In genomic region chr9:124758061-124758460, GRCh38 we compare ENCODE assay signal across 1 cellular context.
TF ChIP-seq lines count a peak whose summit lies in the region.

No MANE protein-coding gene starts in this region.

TF ChIP-seq in K562, 482 proteins besides CTCF, POLR2A, EP300 and RAD21 (continued from another document and continues in another):
- TF ChIP-seq ZNF12 (CRISPR knock-in tag; IDR thresholded peaks at IDR 0.05) (no peak), SAFB2 (IDR thresholded peaks at IDR 0.05; ENCODE audit: borderline replicate concordance, low read depth, low read length, severe bottlenecking) (no peak), RNF2 (IDR thresholded peaks at IDR 0.05) (peak; percentile 36; the same call in 1 of the 2 replicates), SMARCE1 (IDR thresholded peaks at IDR 0.05) (peak; percentile 74; the same call in 1 of the 2 replicates), SMARCA5 (IDR thresholded peaks at IDR 0.05) (0 out of 2 replicates have a peak, but pooled peaks have one; percentile 30), CBFA2T3 (IDR thresholded peaks at IDR 0.05) (peak; percentile 64), ZNF699 (CRISPR knock-in tag; IDR thresholded peaks at IDR 0.05; ENCODE audit: insufficient replicate concordance) (no peak), ETV6 (IDR thresholded peaks at IDR 0.05; ENCODE audit: borderline replicate concordance in 1 of 2, low read depth in 2 of 2, low read length in 1 of 2) (peak; percentile 47 to 83; a peak in 3 of 4 replicates), ETV6 (CRISPR knock-in tag; IDR thresholded peaks at IDR 0.05; ENCODE audit: borderline replicate concordance) (no peak), ZNF124 (CRISPR knock-in tag; IDR thresholded peaks at IDR 0.05) (no peak), SMARCA4 (IDR thresholded peaks at IDR 0.05) (0 out of 2 replicates have a peak, but pooled peaks have one; percentile 63), ZBTB40 (IDR thresholded peaks at IDR 0.05) (no peak), ZBTB40 (CRISPR knock-in tag; IDR thresholded peaks at IDR 0.05) (no peak), NCOR1 (IDR thresholded peaks at IDR 0.05) (peak; percentile 45; the same call in 1 of the 2 replicates), MEIS2 (IDR thresholded peaks at IDR 0.05; ENCODE audit: partially characterized antibody) (peak; percentile 89), ZNF592 (IDR thresholded peaks at IDR 0.05) (no peak), PRPF4 (IDR thresholded peaks at IDR 0.05; ENCODE audit: insufficient read depth, low read depth, low read length, poor library complexity, severe bottlenecking) (no peak), ARID2 (IDR thresholded peaks at IDR 0.05) (no peak), SPI1 (IDR thresholded peaks at IDR 0.05; ENCODE audit: borderline replicate concordance, low read depth, low read length) (peak; percentile 94), STAT5A (IDR thresholded peaks at IDR 0.05; ENCODE audit: borderline replicate concordance, low read length) (0 out of 2 replicates have a peak, but pooled peaks have one; percentile 14), GABPA (tag; conservative IDR thresholded peaks at IDR 0.05; ENCODE audit: low read depth) (no peak), ZNF780A (CRISPR knock-in tag; IDR thresholded peaks at IDR 0.05) (no peak), TEAD4 (IDR thresholded peaks at IDR 0.05; ENCODE audit: low read length) (peak; percentile 51; the same call in 1 of the 2 replicates), TEAD4 (CRISPR knock-in tag; IDR thresholded peaks at IDR 0.05; ENCODE audit: borderline replicate concordance) (no peak), HDAC2 (IDR thresholded peaks at IDR 0.05) (0 out of 2 replicates have a peak, but pooled peaks have one; percentile 42), HIVEP1 (CRISPR knock-in tag; IDR thresholded peaks at IDR 0.05) (no peak), MXI1 (IDR thresholded peaks at IDR 0.05; ENCODE audit: low read depth, low read length) (no peak), DPF2 (IDR thresholded peaks at IDR 0.05) (peak; percentile 64), FOXO4 (CRISPR knock-in tag; IDR thresholded peaks at IDR 0.05) (no peak), ZNF584 (CRISPR knock-in tag; IDR thresholded peaks at IDR 0.05; ENCODE audit: low read depth) (no peak), ARID1B (IDR thresholded peaks at IDR 0.05) (peak; percentile 74), RFX5 (IDR thresholded peaks at IDR 0.05; ENCODE audit: low read depth, low read length) (no peak), MAZ (CRISPR knock-in tag; conservative IDR thresholded peaks at IDR 0.05 in 1 of 2, IDR thresholded peaks at IDR 0.05 in 1 of 2) (no peak), NBN (IDR thresholded peaks at IDR 0.05; ENCODE audit: low read depth) (peak; percentile 34; the same call in 1 of the 2 replicates), DMBX1 (CRISPR knock-in tag; IDR thresholded peaks at IDR 0.05; ENCODE audit: borderline replicate concordance) (no peak), ZNF316 (IDR thresholded peaks at IDR 0.05) (no peak), ZBTB7A (IDR thresholded peaks at IDR 0.05; ENCODE audit: borderline replicate concordance, control insufficient read depth, low read depth, low read length) (no peak), JUND (IDR thresholded peaks at IDR 0.05; ENCODE audit: borderline replicate concordance, low read depth, low read length) (peak; percentile 38; the same call in 1 of the 2 replicates), JUND (tag; IDR thresholded peaks at IDR 0.05; ENCODE audit: borderline replicate concordance, low read depth, low read length) (no peak), ZNF253 (CRISPR knock-in tag; conservative IDR thresholded peaks at IDR 0.05) (no peak), TBL1XR1 (IDR thresholded peaks at IDR 0.05; ENCODE audit: low read length in 2 of 2) (0 out of 4 replicates have a peak, but pooled peaks of 1 of the 2 experiments have one; percentile 25), EWSR1 (IDR thresholded peaks at IDR 0.05; ENCODE audit: borderline replicate concordance, low read depth, partially characterized antibody) (no peak), NR0B1 (IDR thresholded peaks at IDR 0.05; ENCODE audit: partially characterized antibody) (no peak), PBX2 (CRISPR knock-in tag; IDR thresholded peaks at IDR 0.05; ENCODE audit: low read depth) (no peak), PBX2 (tag; conservative IDR thresholded peaks at IDR 0.05; ENCODE audit: low read depth) (peak; percentile 90), CEBPB (tag; IDR thresholded peaks at IDR 0.05) (peak; percentile 87), DACH1 (IDR thresholded peaks at IDR 0.05; ENCODE audit: partially characterized antibody) (no peak), SAFB (IDR thresholded peaks at IDR 0.05; ENCODE audit: borderline replicate concordance, low read depth, low read length) (no peak), OTX1 (CRISPR knock-in tag; IDR thresholded peaks at IDR 0.05) (no peak), KAT8 (IDR thresholded peaks at IDR 0.05; ENCODE audit: low read depth) (no peak), ZNF77 (CRISPR knock-in tag; IDR thresholded peaks at IDR 0.05) (no peak)
- TF ChIP-seq, protein P1, sequence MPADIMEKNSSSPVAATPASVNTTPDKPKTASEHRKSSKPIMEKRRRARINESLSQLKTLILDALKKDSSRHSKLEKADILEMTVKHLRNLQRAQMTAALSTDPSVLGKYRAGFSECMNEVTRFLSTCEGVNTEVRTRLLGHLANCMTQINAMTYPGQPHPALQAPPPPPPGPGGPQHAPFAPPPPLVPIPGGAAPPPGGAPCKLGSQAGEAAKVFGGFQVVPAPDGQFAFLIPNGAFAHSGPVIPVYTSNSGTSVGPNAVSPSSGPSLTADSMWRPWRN (IDR thresholded peaks at IDR 0.05; ENCODE audit: low read depth): no peak
